In genomic region chr9:135878528-135879236, GRCh38 we compare ENCODE assay signal across 3 cellular contexts.
TF ChIP-seq lines count a peak whose summit lies in the region.

No MANE protein-coding gene starts in this region.

TF ChIP-seq in GM23338, 12 proteins besides CTCF, POLR2A, EP300 and RAD21:
- no peak for TF ChIP-seq EZH2phosphoT487 (IDR thresholded peaks at IDR 0.05; ENCODE audit: unreplicated experiment)
- no peak for TF ChIP-seq NANOG (IDR thresholded peaks at IDR 0.05; ENCODE audit: borderline replicate concordance)
- no peak for TF ChIP-seq ZNF331 (CRISPR knock-in tag; IDR thresholded peaks at IDR 0.05; ENCODE audit: low read depth)
- TF ChIP-seq CREB1 (CRISPR knock-in tag; IDR thresholded peaks at IDR 0.05; ENCODE audit: low read depth), result no peak
- no peak for TF ChIP-seq JUNB (IDR thresholded peaks at IDR 0.05; ENCODE audit: unreplicated experiment)
- TF ChIP-seq POLR2AphosphoS5 (IDR thresholded peaks at IDR 0.05; ENCODE audit: low read depth), result no peak
- no peak for TF ChIP-seq STAT1 (IDR thresholded peaks at IDR 0.05; ENCODE audit: unreplicated experiment)
- TF ChIP-seq, protein P1, sequence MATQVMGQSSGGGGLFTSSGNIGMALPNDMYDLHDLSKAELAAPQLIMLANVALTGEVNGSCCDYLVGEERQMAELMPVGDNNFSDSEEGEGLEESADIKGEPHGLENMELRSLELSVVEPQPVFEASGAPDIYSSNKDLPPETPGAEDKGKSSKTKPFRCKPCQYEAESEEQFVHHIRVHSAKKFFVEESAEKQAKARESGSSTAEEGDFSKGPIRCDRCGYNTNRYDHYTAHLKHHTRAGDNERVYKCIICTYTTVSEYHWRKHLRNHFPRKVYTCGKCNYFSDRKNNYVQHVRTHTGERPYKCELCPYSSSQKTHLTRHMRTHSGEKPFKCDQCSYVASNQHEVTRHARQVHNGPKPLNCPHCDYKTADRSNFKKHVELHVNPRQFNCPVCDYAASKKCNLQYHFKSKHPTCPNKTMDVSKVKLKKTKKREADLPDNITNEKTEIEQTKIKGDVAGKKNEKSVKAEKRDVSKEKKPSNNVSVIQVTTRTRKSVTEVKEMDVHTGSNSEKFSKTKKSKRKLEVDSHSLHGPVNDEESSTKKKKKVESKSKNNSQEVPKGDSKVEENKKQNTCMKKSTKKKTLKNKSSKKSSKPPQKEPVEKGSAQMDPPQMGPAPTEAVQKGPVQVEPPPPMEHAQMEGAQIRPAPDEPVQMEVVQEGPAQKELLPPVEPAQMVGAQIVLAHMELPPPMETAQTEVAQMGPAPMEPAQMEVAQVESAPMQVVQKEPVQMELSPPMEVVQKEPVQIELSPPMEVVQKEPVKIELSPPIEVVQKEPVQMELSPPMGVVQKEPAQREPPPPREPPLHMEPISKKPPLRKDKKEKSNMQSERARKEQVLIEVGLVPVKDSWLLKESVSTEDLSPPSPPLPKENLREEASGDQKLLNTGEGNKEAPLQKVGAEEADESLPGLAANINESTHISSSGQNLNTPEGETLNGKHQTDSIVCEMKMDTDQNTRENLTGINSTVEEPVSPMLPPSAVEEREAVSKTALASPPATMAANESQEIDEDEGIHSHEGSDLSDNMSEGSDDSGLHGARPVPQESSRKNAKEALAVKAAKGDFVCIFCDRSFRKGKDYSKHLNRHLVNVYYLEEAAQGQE (IDR thresholded peaks at IDR 0.05; ENCODE audit: unreplicated experiment), result no peak
- TF ChIP-seq EZH2 (IDR thresholded peaks at IDR 0.05; ENCODE audit: low read depth, unreplicated experiment), result no peak
- no peak for TF ChIP-seq ZNF114 (CRISPR knock-in tag; IDR thresholded peaks at IDR 0.05)
TF ChIP-seq in GM23338: peak in this region for 0.

TF ChIP-seq in H1, 55 proteins besides CTCF, POLR2A, EP300 and RAD21 (continues in another document):
- no peak for TF ChIP-seq RNF2 (IDR thresholded peaks at IDR 0.05; ENCODE audit: borderline replicate concordance, low read depth, low read length, missing control alignments, poor library complexity, severe bottlenecking)
- no peak for TF ChIP-seq BRCA1 (IDR thresholded peaks at IDR 0.05; ENCODE audit: low read depth, low read length)
- TF ChIP-seq ZNF274 (IDR thresholded peaks at IDR 0.05; ENCODE audit: borderline replicate concordance, extremely low read depth, low read length), result no peak
- TF ChIP-seq JUND (IDR thresholded peaks at IDR 0.05; ENCODE audit: low read length), result no peak
- no peak for TF ChIP-seq CREB1 (IDR thresholded peaks at IDR 0.05)
- no peak for TF ChIP-seq MAFK (IDR thresholded peaks at IDR 0.05; ENCODE audit: low read depth, low read length)
- TF ChIP-seq CEBPB (IDR thresholded peaks at IDR 0.05; ENCODE audit: low read depth, low read length), result no peak
- no peak for TF ChIP-seq YY1 (IDR thresholded peaks at IDR 0.05; ENCODE audit: low read depth, low read length)
- no peak for TF ChIP-seq NRF1 (IDR thresholded peaks at IDR 0.05; ENCODE audit: low read depth, low read length)
- no peak for TF ChIP-seq BCL11A (IDR thresholded peaks at IDR 0.05; ENCODE audit: low read depth in 2 of 2, low read length in 2 of 2)
- no peak for TF ChIP-seq SUZ12 (IDR thresholded peaks at IDR 0.05; ENCODE audit: low read length)
- no peak for TF ChIP-seq KDM5A (IDR thresholded peaks at IDR 0.05; ENCODE audit: low read length)
- TF ChIP-seq GABPA (IDR thresholded peaks at IDR 0.05; ENCODE audit: borderline replicate concordance, insufficient read depth, low read length), result no peak
- TF ChIP-seq RBBP5 (IDR thresholded peaks at IDR 0.05; ENCODE audit: borderline replicate concordance, low read depth, low read length), result no peak
- TF ChIP-seq SIX5 (IDR thresholded peaks at IDR 0.05; ENCODE audit: low read depth, low read length), result no peak
- TF ChIP-seq TAF7 (optimal IDR thresholded peaks at IDR 0.05; ENCODE audit: borderline replicate concordance, low read depth, low read length), result no peak
- no peak for TF ChIP-seq SP2 (IDR thresholded peaks at IDR 0.05; ENCODE audit: low read length)

TF ChIP-seq in SK-N-SH, 30 proteins besides CTCF, POLR2A, EP300 and RAD21:
- TF ChIP-seq MAX (IDR thresholded peaks at IDR 0.05; ENCODE audit: low read depth) (no peak), RFX5 (IDR thresholded peaks at IDR 0.05; ENCODE audit: low read length) (no peak), POLR2AphosphoS5 (IDR thresholded peaks at IDR 0.05; ENCODE audit: low read depth, low read length) (no peak), JUND (IDR thresholded peaks at IDR 0.05) (no peak), FOXM1 (IDR thresholded peaks at IDR 0.05; ENCODE audit: low read depth) (no peak), ZBTB33 (IDR thresholded peaks at IDR 0.05; ENCODE audit: borderline replicate concordance, low read depth) (no peak), TEAD4 (IDR thresholded peaks at IDR 0.05; ENCODE audit: borderline replicate concordance, insufficient read depth) (no peak), IRF3 (IDR thresholded peaks at IDR 0.05; ENCODE audit: low read depth, low read length) (no peak), SMC3 (IDR thresholded peaks at IDR 0.05; ENCODE audit: low read depth, low read length) (no peak), GABPA (IDR thresholded peaks at IDR 0.05; ENCODE audit: low read depth) (no peak), FOXJ3 (CRISPR knock-in tag; IDR thresholded peaks at IDR 0.05) (no peak), GATA2 (CRISPR knock-in tag; IDR thresholded peaks at IDR 0.05) (no peak), EZH2phosphoT487 (IDR thresholded peaks at IDR 0.05; ENCODE audit: borderline replicate concordance, low read depth) (no peak), TCF12 (IDR thresholded peaks at IDR 0.05) (no peak), ELF1 (IDR thresholded peaks at IDR 0.05) (no peak), RCOR1 (IDR thresholded peaks at IDR 0.05; ENCODE audit: low read length) (no peak)
- TF ChIP-seq, protein P1 (IDR thresholded peaks at IDR 0.05; ENCODE audit: low read depth, low read length), result no peak
- TF ChIP-seq, protein P2, sequence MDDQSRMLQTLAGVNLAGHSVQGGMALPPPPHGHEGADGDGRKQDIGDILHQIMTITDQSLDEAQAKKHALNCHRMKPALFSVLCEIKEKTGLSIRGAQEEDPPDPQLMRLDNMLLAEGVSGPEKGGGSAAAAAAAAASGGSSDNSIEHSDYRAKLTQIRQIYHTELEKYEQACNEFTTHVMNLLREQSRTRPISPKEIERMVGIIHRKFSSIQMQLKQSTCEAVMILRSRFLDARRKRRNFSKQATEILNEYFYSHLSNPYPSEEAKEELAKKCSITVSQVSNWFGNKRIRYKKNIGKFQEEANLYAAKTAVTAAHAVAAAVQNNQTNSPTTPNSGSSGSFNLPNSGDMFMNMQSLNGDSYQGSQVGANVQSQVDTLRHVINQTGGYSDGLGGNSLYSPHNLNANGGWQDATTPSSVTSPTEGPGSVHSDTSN (IDR thresholded peaks at IDR 0.05), result no peak
